Comparison of ENCODE assay signal across 8 cellular contexts in genomic region chr7:118214051-118214832, GRCh38. TPM values are rescaled to one million over a fixed set of nuclear protein-coding genes. Genes with fewer than 3 reads are reported as not detected.
DNase-seq lines count a peak whose midpoint lies in the region; ATAC-seq and TF ChIP-seq lines count a peak whose summit lies in the region.

No MANE protein-coding gene starts in this region.

- H3K27ac ChIP-seq in OCI-LY3 (ENCODE audit: low read length) (peak overlapping the region; percentile 25; the same call in 1 of the 2 replicates), upper lobe of left lung (peak overlapping the region in 1 of 4 donors; percentile 1)

- peak overlapping the region; percentile 78 for H3K9ac ChIP-seq in OCI-LY3 (ENCODE audit: low read length)

- no peak for TF ChIP-seq CTCF in OCI-LY3 (IDR thresholded peaks at IDR 0.05; ENCODE audit: low read depth, low read length)
- no peak for TF ChIP-seq CTCF in fibroblast of villous mesenchyme (IDR thresholded peaks at IDR 0.05; ENCODE audit: insufficient read depth, low read depth, low read length)
- no peak for TF ChIP-seq CTCF in upper lobe of left lung (IDR thresholded peaks at IDR 0.05)

- H3K9me3 ChIP-seq in OCI-LY3 (ENCODE audit: insufficient read depth, low read length) (no peaks in the 10 kb centered on the region), upper lobe of left lung (no peaks in the 10 kb centered on the region)

- H3K27me3 ChIP-seq in OCI-LY3 (ENCODE audit: low read depth, low read length) (no peaks in the 10 kb centered on the region), upper lobe of left lung (no peaks in the 10 kb centered on the region)

- peak in 1 of 4 donors; percentile 34 for TF ChIP-seq POLR2A in upper lobe of left lung (IDR thresholded peaks at IDR 0.05)

- intact Hi-C loops in activated T-helper 1 cell treated with anti-CD3 and anti-CD28 coated beads, Interleukin-12 subunit alpha, Interleukin-12 subunit beta, Interleukin-2, Interleukin-4 antibody, amounts not matched to agents 30 ng/mL and 10 ng/mL and 1 ng/mL, durations not matched to agents 14 hours and 24 hours and 36 hours (cut with micrococcal nuclease), result no loop called here
- intact Hi-C loops in posterior vena cava (cut with DNase I), result no loop called here

- H3K36me3 Mint-ChIP-seq in activated T-helper 1 cell treated with anti-CD3 and anti-CD28 coated beads, Interleukin-12 subunit alpha, Interleukin-12 subunit beta, Interleukin-2, Interleukin-4 antibody, amounts not matched to agents 30 ng/mL and 10 ng/mL and 1 ng/mL, durations not matched to agents 14 hours and 24 hours and 36 hours (ENCODE audit: low read depth), result peaks cover 2% of the 10 kb centered on the region

- H3K4me3 ChIP-seq in OCI-LY3 (ENCODE audit: low read length) (peak overlapping the region; percentile 84), fibroblast of villous mesenchyme (ENCODE audit: low read depth, low read length) (peak overlapping the region; percentile 68), upper lobe of left lung (peak overlapping the region; percentile 11 to 56 (median 46))

- TF ChIP-seq EP300 in upper lobe of left lung (IDR thresholded peaks at IDR 0.05), result no peak

- peak overlapping the region; percentile 71 for H3K4me3 Mint-ChIP-seq in activated T-helper 1 cell treated with anti-CD3 and anti-CD28 coated beads, Interleukin-12 subunit alpha, Interleukin-12 subunit beta, Interleukin-2, Interleukin-4 antibody, amounts not matched to agents 30 ng/mL and 10 ng/mL and 1 ng/mL, durations not matched to agents 14 hours and 24 hours and 36 hours

- ATAC-seq in GM19035 (IDR thresholded peaks at IDR 0.05; ENCODE audit: unreplicated experiment), result peak; percentile 97
- peak; percentile 93 for ATAC-seq in HG03280 (IDR thresholded peaks at IDR 0.05; ENCODE audit: unreplicated experiment)
- peak; percentile 66 to 91 for ATAC-seq in upper lobe of left lung (ENCODE audit: low FRiP score in 2 of 2)

- peaks cover 21% of the 10 kb centered on the region for H3K27me3 Mint-ChIP-seq in activated T-helper 1 cell treated with anti-CD3 and anti-CD28 coated beads, Interleukin-12 subunit alpha, Interleukin-12 subunit beta, Interleukin-2, Interleukin-4 antibody, amounts not matched to agents 30 ng/mL and 10 ng/mL and 1 ng/mL, durations not matched to agents 14 hours and 24 hours and 36 hours (ENCODE audit: insufficient read depth)

- peak; percentile 85 for DNase-seq in Ammon's horn (ENCODE audit: low spot score)
- DNase-seq in activated T-helper 1 cell treated with anti-CD3 and anti-CD28 coated beads, Interleukin-12 subunit alpha, Interleukin-12 subunit beta, Interleukin-2, Interleukin-4 antibody, amounts not matched to agents 30 ng/mL and 10 ng/mL and 1 ng/mL, durations not matched to agents 14 hours and 24 hours and 36 hours (ENCODE audit: low spot score), result peak; percentile 26
- DNase-seq in fibroblast of villous mesenchyme (ENCODE audit: low read depth), result peak; percentile 75
- DNase-seq in posterior vena cava (ENCODE audit: low spot score), result peak; percentile 89
- peak; percentile 73 to 89 for DNase-seq in upper lobe of left lung

- H3K4me2 ChIP-seq in OCI-LY3 (ENCODE audit: low read length), result peak overlapping the region; percentile 89

- H4K20me1 ChIP-seq in OCI-LY3 (ENCODE audit: insufficient read depth, low read length), result no peaks in the 10 kb centered on the region

- WGBS in upper lobe of left lung, 2 donors, result 16 to 18% methylated on average over 26 to 49 of the region's 49 CpGs

- H3K36me3 ChIP-seq in OCI-LY3 (replicated peaks; ENCODE audit: low read depth, low read length), result no peaks in the 10 kb centered on the region
- H3K36me3 ChIP-seq in upper lobe of left lung, result no peaks in the 10 kb centered on the region

- peak overlapping the region; percentile 95 for H2AFZ ChIP-seq in OCI-LY3 (ENCODE audit: low read depth, low read length)

- no peak overlapping the region for H3K27ac Mint-ChIP-seq in activated T-helper 1 cell treated with anti-CD3 and anti-CD28 coated beads, Interleukin-12 subunit alpha, Interleukin-12 subunit beta, Interleukin-2, Interleukin-4 antibody, amounts not matched to agents 30 ng/mL and 10 ng/mL and 1 ng/mL, durations not matched to agents 14 hours and 24 hours and 36 hours

- H3K4me1 ChIP-seq in OCI-LY3 (ENCODE audit: low read length), result peaks cover 4% of the 10 kb centered on the region
- H3K4me1 ChIP-seq in upper lobe of left lung, result peaks cover 0 to 11% (median 7%) of the 10 kb centered on the region in 4 donors

- H3K4me1 Mint-ChIP-seq in activated T-helper 1 cell treated with anti-CD3 and anti-CD28 coated beads, Interleukin-12 subunit alpha, Interleukin-12 subunit beta, Interleukin-2, Interleukin-4 antibody, amounts not matched to agents 30 ng/mL and 10 ng/mL and 1 ng/mL, durations not matched to agents 14 hours and 24 hours and 36 hours (ENCODE audit: low read depth), result peaks cover 13% of the 10 kb centered on the region

- no peaks in the 10 kb centered on the region for H3K9me3 Mint-ChIP-seq in activated T-helper 1 cell treated with anti-CD3 and anti-CD28 coated beads, Interleukin-12 subunit alpha, Interleukin-12 subunit beta, Interleukin-2, Interleukin-4 antibody, amounts not matched to agents 30 ng/mL and 10 ng/mL and 1 ng/mL, durations not matched to agents 14 hours and 24 hours and 36 hours

- no peaks in the 10 kb centered on the region for H3K79me2 ChIP-seq in OCI-LY3 (ENCODE audit: low read length)

RNA-seq across cellular contexts. Expression of gene ANKRD7, which starts 10.3 kb away (rescaled TPM):
- total RNA-seq in activated T-helper 1 cell treated with anti-CD3 and anti-CD28 coated beads, Interleukin-12 subunit alpha, Interleukin-12 subunit beta, Interleukin-2, Interleukin-4 antibody, amounts not matched to agents 30 ng/mL and 10 ng/mL and 1 ng/mL, durations not matched to agents 14 hours and 24 hours and 36 hours, result not detected in 2 replicates
- total RNA-seq in fibroblast of villous mesenchyme (0.86 and 1.3 TPM in 2 replicates), posterior vena cava (under 1 TPM; 0.48 to 0.93 TPM), upper lobe of left lung (not detected)

RNA-seq across cellular contexts. Expression of gene LSM8, which starts 30.3 kb away (rescaled TPM):
- 45.9 and 46.7 TPM in 2 replicates for total RNA-seq in activated T-helper 1 cell treated with anti-CD3 and anti-CD28 coated beads, Interleukin-12 subunit alpha, Interleukin-12 subunit beta, Interleukin-2, Interleukin-4 antibody, amounts not matched to agents 30 ng/mL and 10 ng/mL and 1 ng/mL, durations not matched to agents 14 hours and 24 hours and 36 hours
- total RNA-seq in fibroblast of villous mesenchyme (28.5 and 36.7 TPM in 2 replicates), posterior vena cava (10 to 100 TPM; 20.8 to 23.4 TPM), upper lobe of left lung (10 to 100 TPM; 17.1 to 32.1 (median 22.9) TPM)

Comparison
In these comparisons a context has a peak if more than half of its experiments do, and no peak if none do; other contexts are left out.
1. DNase-seq: peak in every context shown above with its lines; median percentile 89 in posterior vena cava; 85 in Ammon's horn; 81 in upper lobe of left lung; 75 in fibroblast of villous mesenchyme; 26 in activated T-helper 1 cell treated with anti-CD3 and anti-CD28 coated beads, Interleukin-12 subunit alpha, Interleukin-12 subunit beta, Interleukin-2, Interleukin-4 antibody, amounts not matched to agents 30 ng/mL and 10 ng/mL and 1 ng/mL, durations not matched to agents 14 hours and 24 hours and 36 hours.